8 cellular contexts compared by ENCODE assay signal in the genomic region with DNA sequence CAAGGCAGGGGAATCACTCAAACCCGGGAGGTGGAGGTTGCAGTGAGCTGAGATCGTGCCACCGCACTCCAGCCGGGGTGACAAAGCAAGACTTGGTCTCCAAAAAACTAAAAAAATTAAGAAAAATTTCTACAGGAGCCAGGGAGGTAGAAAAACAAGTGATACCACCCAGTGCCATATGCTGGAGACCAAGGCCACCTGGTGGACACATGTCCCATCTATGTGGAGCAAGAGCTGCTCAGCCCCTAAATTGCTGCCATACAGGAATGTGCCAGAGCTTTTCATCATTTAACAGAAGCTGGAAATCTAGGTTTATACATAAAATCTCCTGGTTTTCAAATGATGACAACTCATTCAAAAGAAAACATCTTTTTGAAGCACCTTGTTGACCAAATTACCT.
DNase-seq lines count a peak whose midpoint lies in the region; ATAC-seq and TF ChIP-seq lines count a peak whose summit lies in the region.
"Had no signal": no experiment of that assay in that cellular context is flagged by ENCODE, and none has a peak within 500 bp of the region (broad histone marks: within the 10 kb centered on the region; RNA-seq: fewer than 3 reads in every experiment).

No MANE protein-coding gene starts in this region.

- no peaks in the 10 kb centered on the region for H3K27me3 ChIP-seq in lower lobe of right lung (ENCODE audit: low read depth)

- no peaks in the 10 kb centered on the region for H3K9me3 ChIP-seq in lower lobe of right lung

- intact Hi-C loops in lower lobe of right lung (cut with DNase I): no loop called here

- DNase-seq in DMS 273 treated with DMSO at 0.1 percent for 48 hours (lab: John Stamatoyannopoulos, UW) (peak; percentile 6), HuH-7 (ENCODE audit: low spot score) (peak; percentile 43), lower lobe of right lung (no peak), NCI-H345 treated with DMSO at 0.1 percent for 48 hours (lab: John Stamatoyannopoulos, UW; ENCODE audit: unreplicated experiment) (no peak)
- DNase-seq: NCI-H1930 had no signal

- ATAC-seq in lower lobe of right lung: peak in 1 of 2 donors; percentile 60
- no peak for ATAC-seq in HG03025 (IDR thresholded peaks at IDR 0.05; ENCODE audit: low FRiP score, unreplicated experiment)
- no peak for ATAC-seq in HG03378 (IDR thresholded peaks at IDR 0.05; ENCODE audit: unreplicated experiment)

- H3K4me3 ChIP-seq in lower lobe of right lung: no peak overlapping the region

- peak; percentile 66 for TF ChIP-seq CTCF in VCaP (conservative IDR thresholded peaks at IDR 0.05)
- TF ChIP-seq CTCF in lower lobe of right lung (IDR thresholded peaks at IDR 0.05): peak; percentile 43

- no peaks in the 10 kb centered on the region for H3K36me3 ChIP-seq in lower lobe of right lung

- H3K4me1 ChIP-seq in lower lobe of right lung: peaks cover 9% of the 10 kb centered on the region

- H3K27ac ChIP-seq in VCaP (no peak overlapping the region), lower lobe of right lung (no peak overlapping the region)

Comparison
In these comparisons a context has a peak if more than half of its experiments do, and no peak if none do; other contexts are left out.
1. DNase-seq: peak in DMS 273 treated with DMSO at 0.1 percent for 48 hours (single experiment) and HuH-7 (single experiment); none in lower lobe of right lung (single experiment) and NCI-H345 treated with DMSO at 0.1 percent for 48 hours (single experiment).